8 cellular contexts compared by ENCODE assay signal in genomic region chr15:63121382-63122001, GRCh38. TPM values are rescaled to one million over a fixed set of nuclear protein-coding genes. Genes with fewer than 3 reads are reported as not detected.
DNase-seq lines count a peak whose midpoint lies in the region; ATAC-seq, FAIRE-seq and TF ChIP-seq lines count a peak whose summit lies in the region.

Gene LACTB, plus strand, starts transcription at chr15:63121861. Its CDS starts 11 bp downstream, at chr15:63121872.

- peaks cover 6 to 14% (median 9%) of the 10 kb centered on the region in 4 donors for H3K4me1 ChIP-seq in upper lobe of left lung

- DNase-seq in GM12891 (ENCODE audit: insufficient read length, low spot score) (peak; percentile 76), NCI-H1105 treated with DMSO at 0.1 percent for 48 hours (lab: John Stamatoyannopoulos, UW) (peak; percentile 87), T-helper 17 cell (peak; percentile 68 to 70 (median 69)), amniotic stem cell (lab: John Stamatoyannopoulos, UW) (peak; percentile 81), left cardiac atrium (peak; percentile 90), posterior vena cava (ENCODE audit: low spot score) (peak; percentile 97), upper lobe of left lung (peak; percentile 92 to 96)

- TF ChIP-seq POLR2A in GM12891 (IDR thresholded peaks at IDR 0.05; ENCODE audit: low read depth, low read length) (no peak), upper lobe of left lung (IDR thresholded peaks at IDR 0.05) (peak in 3 of 4 donors; percentile 65 to 87 (median 79))

- no peaks in the 10 kb centered on the region for H3K27me3 Mint-ChIP-seq in T-helper 17 cell

- peak within 1 kb of the TSS; percentile 91 for H3K4me3 Mint-ChIP-seq in T-helper 17 cell

- H3K36me3 ChIP-seq in upper lobe of left lung = peaks cover 0 to 8% (median 1%) of the 10 kb centered on the region in 4 donors

- ATAC-seq in HG02623 (IDR thresholded peaks at IDR 0.05; ENCODE audit: unreplicated experiment) = peak; percentile 60
- ATAC-seq in T-helper 17 cell = peak; percentile 91
- peak; percentile 97 to 98 for ATAC-seq in left cardiac atrium
- ATAC-seq in upper lobe of left lung (ENCODE audit: low FRiP score in 2 of 2) = peak; percentile 96 to 98

- peak within 1 kb of the TSS; percentile 48 for H3K27ac Mint-ChIP-seq in T-helper 17 cell

- peak within 1 kb of the TSS; percentile 94 to 99 (median 96) for H3K27ac ChIP-seq in upper lobe of left lung

- peak; percentile 87 for FAIRE-seq in GM12891 (lab: Jason Lieb, UNC)

- no peak for TF ChIP-seq CTCF in upper lobe of left lung (IDR thresholded peaks at IDR 0.05)

- H3K4me1 Mint-ChIP-seq in T-helper 17 cell = peaks cover 7% of the 10 kb centered on the region

- peak in 1 of 4 donors; percentile 2 for TF ChIP-seq EP300 in upper lobe of left lung (IDR thresholded peaks at IDR 0.05)

- no peaks in the 10 kb centered on the region for H3K27me3 ChIP-seq in upper lobe of left lung

- peak within 1 kb of the TSS; percentile 84 to 99 (median 93) for H3K4me3 ChIP-seq in upper lobe of left lung

- H3K36me3 Mint-ChIP-seq in T-helper 17 cell (ENCODE audit: low read depth) = no peaks in the 10 kb centered on the region

- 5 to 6% methylated on average over 21 to 25 of the region's 40 CpGs for WGBS in upper lobe of left lung, 2 donors

- H3K9me3 ChIP-seq in T-helper 17 cell (ENCODE audit: control insufficient read depth, low read length, poor library complexity, severe bottlenecking) (no peaks in the 10 kb centered on the region), upper lobe of left lung (peaks cover 0 to 13% (median 4%) of the 10 kb centered on the region in 4 donors)

- intact Hi-C loops in left cardiac atrium (cut with DNase I) (no loop called here), posterior vena cava (cut with DNase I) (no loop called here)

TF ChIP-seq in GM12891, 5 proteins besides CTCF, POLR2A, EP300 and RAD21:
- TF ChIP-seq SPI1 (IDR thresholded peaks at IDR 0.05; ENCODE audit: low read depth, low read length) (peak; percentile 28; the same call in 1 of the 2 replicates), PAX5 (IDR thresholded peaks at IDR 0.05; ENCODE audit: insufficient read depth, low read length, severe bottlenecking) (no peak), POU2F2 (IDR thresholded peaks at IDR 0.05; ENCODE audit: low read depth, low read length) (peak; percentile 22; the same call in 1 of the 2 replicates), TAF1 (IDR thresholded peaks at IDR 0.05; ENCODE audit: low read depth, low read length) (0 out of 2 replicates have a peak, but pooled peaks have one; percentile 34), POLR2AphosphoS5 (IDR thresholded peaks at IDR 0.05; ENCODE audit: low read depth, low read length) (no peak)

RNA-seq across cellular contexts. Expression of gene LACTB, which starts in this region (rescaled TPM):
- polyA plus RNA-seq in GM12891 (2012; ENCODE audit: low read depth, missing spikeins) = 20.2 TPM
- total RNA-seq in T-helper 17 cell = 10 to 100 TPM in 1 of 2 donors, 1 to 10 TPM in 1; 9.0 to 11.0 TPM
- 10 to 100 TPM; 18.2 to 20.3 TPM for total RNA-seq in left cardiac atrium
- 10 to 100 TPM; 14.3 to 21.2 TPM for total RNA-seq in posterior vena cava
- 10 to 100 TPM; 18.4 to 31.5 (median 23.1) TPM for total RNA-seq in upper lobe of left lung

Comparison
In these comparisons a context has a peak if more than half of its experiments do, and no peak if none do; other contexts are left out.
1. Peak in every context shown above with its lines: DNase-seq, ATAC-seq, H3K4me3 ChIP-seq and H3K27ac ChIP-seq.